Comparison of ENCODE assay signal across 8 cellular contexts in genomic region chr3:15332405-15333098, GRCh38. TPM values are rescaled to one million over a fixed set of nuclear protein-coding genes. Genes with fewer than 3 reads are reported as not detected.
DNase-seq lines count a peak whose midpoint lies in the region; ATAC-seq and TF ChIP-seq lines count a peak whose summit lies in the region.

A gene with protein sequence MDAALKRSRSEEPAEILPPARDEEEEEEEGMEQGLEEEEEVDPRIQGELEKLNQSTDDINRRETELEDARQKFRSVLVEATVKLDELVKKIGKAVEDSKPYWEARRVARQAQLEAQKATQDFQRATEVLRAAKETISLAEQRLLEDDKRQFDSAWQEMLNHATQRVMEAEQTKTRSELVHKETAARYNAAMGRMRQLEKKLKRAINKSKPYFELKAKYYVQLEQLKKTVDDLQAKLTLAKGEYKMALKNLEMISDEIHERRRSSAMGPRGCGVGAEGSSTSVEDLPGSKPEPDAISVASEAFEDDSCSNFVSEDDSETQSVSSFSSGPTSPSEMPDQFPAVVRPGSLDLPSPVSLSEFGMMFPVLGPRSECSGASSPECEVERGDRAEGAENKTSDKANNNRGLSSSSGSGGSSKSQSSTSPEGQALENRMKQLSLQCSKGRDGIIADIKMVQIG (minus strand): TSS chr3:15332586. CDS start chr3:15332408, 178 bp downstream.

- H3K36me3 Mint-ChIP-seq in activated CD4-positive, alpha-beta T cell treated with anti-CD3 and anti-CD28 coated beads for 36 hours (ENCODE audit: low read depth), result peaks cover 16% of the 10 kb centered on the region

- DNase-seq in NCI-H1417 (lab: John Stamatoyannopoulos, UW) (peak; percentile 29 to 75 (median 70)), NCI-H1417 treated with DMSO at 0.1 percent for 48 hours (lab: John Stamatoyannopoulos, UW) (no peak), NCI-H2107 (lab: John Stamatoyannopoulos, UW) (peak; percentile 34), colonic mucosa (peak; percentile 69), left colon (peak; percentile 55 to 81)
- peak; percentile 86 for DNase-seq in activated CD4-positive, alpha-beta T cell treated with anti-CD3 and anti-CD28 coated beads for 36 hours
- peak; percentile 66 for DNase-seq in stimulated activated CD4-positive, alpha-beta T cell treated with anti-CD3 and anti-CD28 coated beads, Interleukin-1b, Interleukin-23, amount 100 ng/mL, for 48 hours

- no peaks in the 10 kb centered on the region for H3K4me1 ChIP-seq in colonic mucosa

- peak within 1 kb of the TSS; percentile 34 for H3K27ac ChIP-seq in colonic mucosa

- POLR2A ChIA-PET in activated CD4-positive, alpha-beta T cell treated with anti-CD3 and anti-CD28 coated beads for 36 hours (lab: Charles Lee), result interaction anchor here (0.6 to 1.5 kb wide), 6 partner anchors 10 to 214 kb away, joined by 3 to 4 read pairs (median 3); no protein-coding TSS in a partner anchor

- no peaks in the 10 kb centered on the region for H3K9me3 Mint-ChIP-seq in activated CD4-positive, alpha-beta T cell treated with anti-CD3 and anti-CD28 coated beads for 36 hours (ENCODE audit: low read depth)

- no peaks in the 10 kb centered on the region for H3K9me3 ChIP-seq in colonic mucosa

- CTCF ChIA-PET in activated CD4-positive, alpha-beta T cell treated with anti-CD3 and anti-CD28 coated beads for 36 hours (lab: Charles Lee), result interaction anchor here (0.6 to 8.6 kb wide), 20 partner anchors 8 to 465 kb away, joined by 3 to 132 read pairs (median 4); partner anchors contain the start of gene ANKRD28

- H3K4me3 Mint-ChIP-seq in activated CD4-positive, alpha-beta T cell treated with anti-CD3 and anti-CD28 coated beads for 36 hours, result peak within 1 kb of the TSS; percentile 85

- intact Hi-C loops in activated CD4-positive, alpha-beta T cell treated with anti-CD3 and anti-CD28 coated beads for 36 hours (cut with DNase I, micrococcal nuclease), result loop anchor here (1.0 to 2.0 kb wide), 8 partner anchors 22 to 126 kb away; partner anchors contain the start of gene CAPN7 (in 1 of the 2)
- intact Hi-C loops in colonic mucosa (cut with DNase I), result loop anchor here (5.0 kb wide), 1 partner anchor 65 kb away; no protein-coding TSS in a partner anchor
- intact Hi-C loops in left colon (cut with DNase I, micrococcal nuclease), result loop anchor here (5.0 to 10.0 kb wide), 2 partner anchors 48 to 65 kb away; no protein-coding TSS in a partner anchor

- ATAC-seq in HG02759 (IDR thresholded peaks at IDR 0.05; ENCODE audit: unreplicated experiment) (peak; percentile 85), left colon (peak; percentile 94)
- peak; percentile 89 for ATAC-seq in activated CD4-positive, alpha-beta T cell treated with anti-CD3 and anti-CD28 coated beads for 36 hours

- peaks cover 53% of the 10 kb centered on the region for H3K4me1 Mint-ChIP-seq in activated CD4-positive, alpha-beta T cell treated with anti-CD3 and anti-CD28 coated beads for 36 hours

- H3K27me3 ChIP-seq in colonic mucosa, result no peaks in the 10 kb centered on the region

- peak within 1 kb of the TSS; percentile 62 for H3K4me3 ChIP-seq in colonic mucosa

- peak; percentile 63 for TF ChIP-seq CTCF in colonic mucosa (IDR thresholded peaks at IDR 0.05)

- H3K27me3 Mint-ChIP-seq in activated CD4-positive, alpha-beta T cell treated with anti-CD3 and anti-CD28 coated beads for 36 hours, result peaks cover 2% of the 10 kb centered on the region

- H3K27ac Mint-ChIP-seq in activated CD4-positive, alpha-beta T cell treated with anti-CD3 and anti-CD28 coated beads for 36 hours, result peak within 1 kb of the TSS; percentile 83

- no peaks in the 10 kb centered on the region for H3K36me3 ChIP-seq in colonic mucosa

- H3K9ac ChIP-seq in colonic mucosa (ENCODE audit: low read depth in 2 of 2, low read length in 2 of 2), result peak within 1 kb of the TSS; percentile 77 to 91

RNA-seq across cellular contexts. Expression of the gene that starts here (rescaled TPM):
- total RNA-seq in activated CD4-positive, alpha-beta T cell treated with anti-CD3 and anti-CD28 coated beads for 36 hours, result 1 to 10 TPM; 8.9 to 9.4 TPM
- 1 to 10 TPM; 5.5 to 9.3 TPM for total RNA-seq in colonic mucosa
- total RNA-seq in left colon, result 10 to 100 TPM in 1 of 2 donors, 1 to 10 TPM in 1; 7.6 to 12.1 TPM
